35 cellular contexts compared by ENCODE assay signal in genomic region chr11:74853223-74853622, GRCh38.
"Had no signal": no experiment of that assay in that cellular context is flagged by ENCODE, and none has a peak within 500 bp of the region (broad histone marks: within the 10 kb centered on the region; RNA-seq: fewer than 3 reads in every experiment).

No MANE protein-coding gene starts in this region.

- H3K9me3 ChIP-seq: ascending aorta had no signal

- H3K4me1 ChIP-seq: ascending aorta had no signal

- H3K27ac ChIP-seq: ascending aorta, cardiac muscle cell, VCaP had no signal

- H3K27me3 ChIP-seq: ascending aorta, cardiac muscle cell had no signal

- H3K9me3 Mint-ChIP-seq: activated CD4-positive, alpha-beta memory T cell treated with anti-CD3 and anti-CD28 coated beads, Interleukin-2, amount 10 ng/mL, durations not matched to agents 7 days and 5 days; activated CD4-positive, alpha-beta T cell treated with anti-CD3 and anti-CD28 coated beads, Interleukin-2, amount 10 ng/mL, durations not matched to agents 7 days and 5 days; activated naive CD4-positive, alpha-beta T cell treated with anti-CD3 and anti-CD28 coated beads, Interleukin-2, amount 10 ng/mL, durations not matched to agents 7 days and 5 days; activated naive CD4-positive, alpha-beta T cell treated with anti-CD3 and anti-CD28 coated beads, Interleukin-2, amount 50 U/mL, for 24 hours; activated naive CD8-positive, alpha-beta T cell treated with anti-CD3 and anti-CD28 coated beads, Interleukin-2, amount 10 ng/mL, durations not matched to agents 7 days and 5 days; activated naive CD8-positive, alpha-beta T cell treated with anti-CD3 and anti-CD28 coated beads, Interleukin-2, amount 50 U/mL, for 24 hours; activated T-cell treated with anti-CD3 and anti-CD28 coated beads, Interleukin-2, amount 50 U/mL, for 24 hours; activated T-helper 2 cell treated with anti-CD3 and anti-CD28 coated beads, Interferon-gamma antibody, Interleukin-2, Interleukin-4, amounts not matched to agents 10 μg/mL and 5 μg/mL and 100 μg/mL, durations not matched to agents 14 hours and 24 hours and 36 hours; brain; T-helper 1 cell treated with Interleukin-12 subunit alpha and Interleukin-12 subunit beta and Interleukin-4 antibody, amounts not matched to agents 30 μg/mL and 1 μg/mL, for 36 hours; T-helper 2 cell treated with Interferon-gamma antibody and Interleukin-4, amounts not matched to agents 5 μg/mL and 100 μg/mL, for 36 hours had no signal

- ATAC-seq: activated CD4-positive, alpha-beta T cell treated with anti-CD3 and anti-CD28 coated beads for 36 hours; activated CD4-positive, CD25-positive, alpha-beta regulatory T cell treated with anti-CD3 and anti-CD28 coated beads, Interleukin-2, amount 50 U/mL, for 24 hours; activated CD8-positive, alpha-beta memory T cell treated with anti-CD3 and anti-CD28 coated beads, Interleukin-2, amount 10 ng/mL, durations not matched to agents 7 days and 5 days; activated CD8-positive, alpha-beta T cell treated with anti-CD3 and anti-CD28 coated beads, Interleukin-2, amount 10 ng/mL, durations not matched to agents 7 days and 5 days; activated naive CD8-positive, alpha-beta T cell treated with anti-CD3 and anti-CD28 coated beads, Interleukin-2, amount 50 U/mL, for 24 hours had no signal

- DNase-seq: activated CD4-positive, alpha-beta memory T cell treated with anti-CD3 and anti-CD28 coated beads, Interleukin-2, amount 10 ng/mL, durations not matched to agents 7 days and 5 days; activated CD4-positive, alpha-beta T cell treated with anti-CD3 and anti-CD28 coated beads for 1 hour; activated CD4-positive, alpha-beta T cell treated with anti-CD3 and anti-CD28 coated beads for 36 hours; activated CD4-positive, alpha-beta T cell treated with anti-CD3 and anti-CD28 coated beads for 48 hours; activated CD4-positive, alpha-beta T cell treated with anti-CD3 and anti-CD28 coated beads, Interleukin-2, amount 10 ng/mL, durations not matched to agents 7 days and 5 days; activated CD4-positive, alpha-beta T cell treated with anti-CD3 and anti-CD28 coated beads, Interleukin-2, amount 50 U/mL, for 48 hours; activated CD4-positive, CD25-positive, alpha-beta regulatory T cell; activated CD8-positive, alpha-beta memory T cell treated with anti-CD3 and anti-CD28 coated beads for 24 hours; activated CD8-positive, alpha-beta memory T cell treated with anti-CD3 and anti-CD28 coated beads, Interleukin-2, amount 10 ng/mL, durations not matched to agents 7 days and 5 days; activated CD8-positive, alpha-beta memory T cell treated with anti-CD3 and anti-CD28 coated beads, Interleukin-2, amount 50 U/mL, for 48 hours; activated CD8-positive, alpha-beta T cell treated with anti-CD3 and anti-CD28 coated beads, Interleukin-2, amount 10 ng/mL, durations not matched to agents 7 days and 5 days; activated effector memory CD4-positive, alpha-beta T cell treated with Interleukin-2 at 50 U/mL for 16 hours; activated gamma-delta T cell; activated naive CD4-positive, alpha-beta T cell treated with anti-CD3 and anti-CD28 coated beads, Interleukin-2, amount 10 ng/mL, durations not matched to agents 7 days and 5 days; activated naive CD4-positive, alpha-beta T cell treated with Interleukin-2 at 50 U/mL for 16 hours; activated naive CD8-positive, alpha-beta T cell treated with anti-CD3 and anti-CD28 coated beads, Interleukin-2, amount 10 ng/mL, durations not matched to agents 7 days and 5 days; activated naive CD8-positive, alpha-beta T cell treated with anti-CD3 and anti-CD28 coated beads, Interleukin-2, amount 50 U/mL, for 24 hours; activated T-cell treated with anti-CD3 and anti-CD28 coated beads, Interleukin-2, amount 50 U/mL, for 24 hours; activated T-cell treated with anti-CD3 and anti-CD28 coated beads, Interleukin-2, amount 50 U/mL, for 48 hours; amygdala; anterior cingulate cortex; caudate nucleus; T-helper 1 cell; T-helper 2 cell; T-helper 9 cell had no signal

- H3K4me1 Mint-ChIP-seq: activated CD4-positive, alpha-beta memory T cell treated with anti-CD3 and anti-CD28 coated beads, Interleukin-2, amount 10 ng/mL, durations not matched to agents 7 days and 5 days; activated CD4-positive, alpha-beta T cell treated with anti-CD3 and anti-CD28 coated beads for 36 hours; activated CD4-positive, alpha-beta T cell treated with anti-CD3 and anti-CD28 coated beads, Interleukin-2, amount 10 ng/mL, durations not matched to agents 7 days and 5 days; activated naive CD4-positive, alpha-beta T cell treated with anti-CD3 and anti-CD28 coated beads, Interleukin-2, amount 10 ng/mL, durations not matched to agents 7 days and 5 days; activated naive CD4-positive, alpha-beta T cell treated with anti-CD3 and anti-CD28 coated beads, Interleukin-2, amount 50 U/mL, for 24 hours; activated naive CD8-positive, alpha-beta T cell treated with anti-CD3 and anti-CD28 coated beads, Interleukin-2, amount 50 U/mL, for 24 hours; brain had no signal

- H3K4me3 ChIP-seq: ascending aorta, cardiac muscle cell had no signal

- H3K27me3 Mint-ChIP-seq: activated CD4-positive, alpha-beta memory T cell treated with anti-CD3 and anti-CD28 coated beads, Interleukin-2, amount 10 ng/mL, durations not matched to agents 7 days and 5 days; activated CD4-positive, alpha-beta T cell treated with anti-CD3 and anti-CD28 coated beads for 36 hours; activated CD4-positive, alpha-beta T cell treated with anti-CD3 and anti-CD28 coated beads, Interleukin-2, amount 10 ng/mL, durations not matched to agents 7 days and 5 days; activated CD8-positive, alpha-beta memory T cell treated with anti-CD3 and anti-CD28 coated beads, Interleukin-2, amount 10 ng/mL, durations not matched to agents 7 days and 5 days; activated naive CD4-positive, alpha-beta T cell treated with anti-CD3 and anti-CD28 coated beads, Interleukin-2, amount 10 ng/mL, durations not matched to agents 7 days and 5 days; activated naive CD4-positive, alpha-beta T cell treated with anti-CD3 and anti-CD28 coated beads, Interleukin-2, amount 50 U/mL, for 24 hours; activated naive CD8-positive, alpha-beta T cell; activated naive CD8-positive, alpha-beta T cell treated with anti-CD3 and anti-CD28 coated beads, Interleukin-2, amount 10 ng/mL, durations not matched to agents 7 days and 5 days; activated naive CD8-positive, alpha-beta T cell treated with anti-CD3 and anti-CD28 coated beads, Interleukin-2, amount 50 U/mL, for 24 hours; activated T-cell treated with anti-CD3 and anti-CD28 coated beads, Interleukin-2, amount 50 U/mL, for 24 hours; brain had no signal

- H3K4me3 Mint-ChIP-seq: activated CD4-positive, alpha-beta memory T cell treated with anti-CD3 and anti-CD28 coated beads, Interleukin-2, amount 10 ng/mL, durations not matched to agents 7 days and 5 days; activated CD4-positive, alpha-beta T cell treated with anti-CD3 and anti-CD28 coated beads for 36 hours; activated CD4-positive, alpha-beta T cell treated with anti-CD3 and anti-CD28 coated beads, Interleukin-2, amount 10 ng/mL, durations not matched to agents 7 days and 5 days; activated CD8-positive, alpha-beta memory T cell treated with anti-CD3 and anti-CD28 coated beads, Interleukin-2, amount 10 ng/mL, durations not matched to agents 7 days and 5 days; activated CD8-positive, alpha-beta T cell treated with anti-CD3 and anti-CD28 coated beads, Interleukin-2, amount 10 ng/mL, durations not matched to agents 7 days and 5 days; activated naive CD4-positive, alpha-beta T cell treated with anti-CD3 and anti-CD28 coated beads, Interleukin-2, amount 10 ng/mL, durations not matched to agents 7 days and 5 days; activated naive CD4-positive, alpha-beta T cell treated with anti-CD3 and anti-CD28 coated beads, Interleukin-2, amount 50 U/mL, for 24 hours; activated naive CD8-positive, alpha-beta T cell; activated naive CD8-positive, alpha-beta T cell treated with anti-CD3 and anti-CD28 coated beads, Interleukin-2, amount 10 ng/mL, durations not matched to agents 7 days and 5 days; activated naive CD8-positive, alpha-beta T cell treated with anti-CD3 and anti-CD28 coated beads, Interleukin-2, amount 50 U/mL, for 24 hours; activated T-cell treated with anti-CD3 and anti-CD28 coated beads, Interleukin-2, amount 50 U/mL, for 24 hours; brain; T-helper 1 cell treated with Interleukin-12 subunit alpha and Interleukin-12 subunit beta and Interleukin-4 antibody, amounts not matched to agents 30 μg/mL and 1 μg/mL, for 36 hours; T-helper 2 cell treated with Interferon-gamma antibody and Interleukin-4, amounts not matched to agents 5 μg/mL and 100 μg/mL, for 36 hours had no signal

- H3K27ac Mint-ChIP-seq: activated CD4-positive, alpha-beta memory T cell treated with anti-CD3 and anti-CD28 coated beads, Interleukin-2, amount 10 ng/mL, durations not matched to agents 7 days and 5 days; activated CD4-positive, alpha-beta T cell treated with anti-CD3 and anti-CD28 coated beads for 36 hours; activated CD4-positive, alpha-beta T cell treated with anti-CD3 and anti-CD28 coated beads, Interleukin-2, amount 10 ng/mL, durations not matched to agents 7 days and 5 days; activated CD8-positive, alpha-beta memory T cell treated with anti-CD3 and anti-CD28 coated beads, Interleukin-2, amount 10 ng/mL, durations not matched to agents 7 days and 5 days; activated CD8-positive, alpha-beta T cell treated with anti-CD3 and anti-CD28 coated beads, Interleukin-2, amount 10 ng/mL, durations not matched to agents 7 days and 5 days; activated naive CD4-positive, alpha-beta T cell treated with anti-CD3 and anti-CD28 coated beads, Interleukin-2, amount 10 ng/mL, durations not matched to agents 7 days and 5 days; activated naive CD4-positive, alpha-beta T cell treated with anti-CD3 and anti-CD28 coated beads, Interleukin-2, amount 50 U/mL, for 24 hours; activated naive CD8-positive, alpha-beta T cell; activated naive CD8-positive, alpha-beta T cell treated with anti-CD3 and anti-CD28 coated beads, Interleukin-2, amount 10 ng/mL, durations not matched to agents 7 days and 5 days; activated naive CD8-positive, alpha-beta T cell treated with anti-CD3 and anti-CD28 coated beads, Interleukin-2, amount 50 U/mL, for 24 hours; activated T-helper 2 cell treated with anti-CD3 and anti-CD28 coated beads, Interferon-gamma antibody, Interleukin-2, Interleukin-4, amounts not matched to agents 10 μg/mL and 5 μg/mL and 100 μg/mL, durations not matched to agents 14 hours and 24 hours and 36 hours; brain; T-helper 1 cell treated with Interleukin-12 subunit alpha and Interleukin-12 subunit beta and Interleukin-4 antibody, amounts not matched to agents 30 μg/mL and 1 μg/mL, for 36 hours; T-helper 2 cell treated with Interferon-gamma antibody and Interleukin-4, amounts not matched to agents 5 μg/mL and 100 μg/mL, for 36 hours had no signal
